In the genomic region with DNA sequence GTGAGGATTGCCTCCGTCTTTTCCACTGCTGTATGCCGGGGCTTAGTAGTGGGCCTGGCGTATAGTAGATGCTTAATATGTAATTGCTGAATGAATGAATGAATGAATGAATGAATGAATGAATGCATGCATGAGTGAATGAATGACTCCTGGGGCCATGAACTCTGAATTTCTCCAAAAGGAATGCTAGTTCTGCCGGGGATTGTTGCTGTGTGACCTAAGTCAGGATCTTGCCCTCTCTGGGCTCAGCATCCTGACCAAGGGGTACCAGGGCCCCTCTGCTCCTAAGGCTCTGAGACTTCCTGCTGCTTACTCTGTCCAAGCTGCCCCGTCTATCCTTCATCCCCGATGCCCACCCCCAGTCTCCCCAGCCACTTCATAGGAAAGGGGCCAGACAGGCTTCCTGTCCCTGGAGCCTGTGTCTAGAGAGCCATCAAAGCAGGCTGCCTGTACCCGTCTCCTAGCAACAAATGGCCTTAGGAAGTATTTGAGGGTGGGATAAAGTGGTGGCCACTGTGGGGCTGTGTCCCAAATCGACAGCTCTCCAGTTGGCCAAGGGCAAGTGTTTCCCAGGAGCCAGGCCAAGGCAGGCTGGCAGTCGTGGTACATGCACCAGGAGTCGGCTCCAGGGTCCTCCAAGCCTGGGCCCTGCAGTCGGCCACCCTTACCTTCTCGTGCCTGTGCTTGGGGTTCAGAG, we compare ENCODE assay signal across 1 cellular context.
TF ChIP-seq lines count a peak whose summit lies in the region.

No MANE protein-coding gene starts in this region.

TF ChIP-seq in HCT116, 20 proteins besides CTCF, POLR2A, EP300 and RAD21:
- TF ChIP-seq, protein P1, sequence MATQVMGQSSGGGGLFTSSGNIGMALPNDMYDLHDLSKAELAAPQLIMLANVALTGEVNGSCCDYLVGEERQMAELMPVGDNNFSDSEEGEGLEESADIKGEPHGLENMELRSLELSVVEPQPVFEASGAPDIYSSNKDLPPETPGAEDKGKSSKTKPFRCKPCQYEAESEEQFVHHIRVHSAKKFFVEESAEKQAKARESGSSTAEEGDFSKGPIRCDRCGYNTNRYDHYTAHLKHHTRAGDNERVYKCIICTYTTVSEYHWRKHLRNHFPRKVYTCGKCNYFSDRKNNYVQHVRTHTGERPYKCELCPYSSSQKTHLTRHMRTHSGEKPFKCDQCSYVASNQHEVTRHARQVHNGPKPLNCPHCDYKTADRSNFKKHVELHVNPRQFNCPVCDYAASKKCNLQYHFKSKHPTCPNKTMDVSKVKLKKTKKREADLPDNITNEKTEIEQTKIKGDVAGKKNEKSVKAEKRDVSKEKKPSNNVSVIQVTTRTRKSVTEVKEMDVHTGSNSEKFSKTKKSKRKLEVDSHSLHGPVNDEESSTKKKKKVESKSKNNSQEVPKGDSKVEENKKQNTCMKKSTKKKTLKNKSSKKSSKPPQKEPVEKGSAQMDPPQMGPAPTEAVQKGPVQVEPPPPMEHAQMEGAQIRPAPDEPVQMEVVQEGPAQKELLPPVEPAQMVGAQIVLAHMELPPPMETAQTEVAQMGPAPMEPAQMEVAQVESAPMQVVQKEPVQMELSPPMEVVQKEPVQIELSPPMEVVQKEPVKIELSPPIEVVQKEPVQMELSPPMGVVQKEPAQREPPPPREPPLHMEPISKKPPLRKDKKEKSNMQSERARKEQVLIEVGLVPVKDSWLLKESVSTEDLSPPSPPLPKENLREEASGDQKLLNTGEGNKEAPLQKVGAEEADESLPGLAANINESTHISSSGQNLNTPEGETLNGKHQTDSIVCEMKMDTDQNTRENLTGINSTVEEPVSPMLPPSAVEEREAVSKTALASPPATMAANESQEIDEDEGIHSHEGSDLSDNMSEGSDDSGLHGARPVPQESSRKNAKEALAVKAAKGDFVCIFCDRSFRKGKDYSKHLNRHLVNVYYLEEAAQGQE (IDR thresholded peaks at IDR 0.05; ENCODE audit: low read depth): no peak
- TF ChIP-seq JUND (IDR thresholded peaks at IDR 0.05) (no peak), TCF7L2 (IDR thresholded peaks at IDR 0.05; ENCODE audit: borderline replicate concordance, extremely low read depth, insufficient read depth, insufficient read length) (no peak), YY1 (IDR thresholded peaks at IDR 0.05; ENCODE audit: extremely low read depth, insufficient replicate concordance, low read depth, low read length) (no peak), POLR2AphosphoS5 (IDR thresholded peaks at IDR 0.05; ENCODE audit: low read depth, low read length) (no peak), EZH2phosphoT487 (IDR thresholded peaks at IDR 0.05; ENCODE audit: borderline replicate concordance) (no peak), SIN3A (IDR thresholded peaks at IDR 0.05; ENCODE audit: low read depth) (no peak), EZH2 (IDR thresholded peaks at IDR 0.05) (no peak), CEBPB (IDR thresholded peaks at IDR 0.05; ENCODE audit: low read depth) (no peak)
- TF ChIP-seq, protein P2, sequence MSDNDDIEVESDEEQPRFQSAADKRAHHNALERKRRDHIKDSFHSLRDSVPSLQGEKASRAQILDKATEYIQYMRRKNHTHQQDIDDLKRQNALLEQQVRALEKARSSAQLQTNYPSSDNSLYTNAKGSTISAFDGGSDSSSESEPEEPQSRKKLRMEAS (IDR thresholded peaks at IDR 0.05): no peak
- TF ChIP-seq, protein P3, sequence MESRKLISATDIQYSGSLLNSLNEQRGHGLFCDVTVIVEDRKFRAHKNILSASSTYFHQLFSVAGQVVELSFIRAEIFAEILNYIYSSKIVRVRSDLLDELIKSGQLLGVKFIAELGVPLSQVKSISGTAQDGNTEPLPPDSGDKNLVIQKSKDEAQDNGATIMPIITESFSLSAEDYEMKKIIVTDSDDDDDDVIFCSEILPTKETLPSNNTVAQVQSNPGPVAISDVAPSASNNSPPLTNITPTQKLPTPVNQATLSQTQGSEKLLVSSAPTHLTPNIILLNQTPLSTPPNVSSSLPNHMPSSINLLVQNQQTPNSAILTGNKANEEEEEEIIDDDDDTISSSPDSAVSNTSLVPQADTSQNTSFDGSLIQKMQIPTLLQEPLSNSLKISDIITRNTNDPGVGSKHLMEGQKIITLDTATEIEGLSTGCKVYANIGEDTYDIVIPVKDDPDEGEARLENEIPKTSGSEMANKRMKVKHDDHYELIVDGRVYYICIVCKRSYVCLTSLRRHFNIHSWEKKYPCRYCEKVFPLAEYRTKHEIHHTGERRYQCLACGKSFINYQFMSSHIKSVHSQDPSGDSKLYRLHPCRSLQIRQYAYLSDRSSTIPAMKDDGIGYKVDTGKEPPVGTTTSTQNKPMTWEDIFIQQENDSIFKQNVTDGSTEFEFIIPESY (IDR thresholded peaks at IDR 0.05; ENCODE audit: extremely low read depth, insufficient replicate concordance, low read length): no peak
- TF ChIP-seq, protein P4, sequence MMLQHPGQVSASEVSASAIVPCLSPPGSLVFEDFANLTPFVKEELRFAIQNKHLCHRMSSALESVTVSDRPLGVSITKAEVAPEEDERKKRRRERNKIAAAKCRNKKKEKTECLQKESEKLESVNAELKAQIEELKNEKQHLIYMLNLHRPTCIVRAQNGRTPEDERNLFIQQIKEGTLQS (IDR thresholded peaks at IDR 0.05): no peak
